In genomic region chr2:38887347-38887746, GRCh38 we compare ENCODE assay signal across 9 cellular contexts. TPM values are rescaled to one million over a fixed set of nuclear protein-coding genes. Genes with fewer than 3 reads are reported as not detected.
"Had no signal": no experiment of that assay in that cellular context is flagged by ENCODE, and none has a peak within 500 bp of the region (broad histone marks: within the 10 kb centered on the region; RNA-seq: fewer than 3 reads in every experiment).

No MANE protein-coding gene starts in this region.

- ATAC-seq: HCT116 had no signal

- H3K36me3 ChIP-seq: HAP-1 had no signal

- H3K9me3 ChIP-seq: HAP-1 had no signal

- H3K4me1 ChIP-seq: HAP-1 had no signal

- DNase-seq: GM23248, GOT3, H7, HFFc6, KG1 had no signal

- H3K9ac ChIP-seq: GM23248 had no signal

- H3K4me3 ChIP-seq: GM23248, HAP-1 had no signal

- H3K27ac ChIP-seq: GM23248 had no signal

- H2AFZ ChIP-seq: GM23248 had no signal

RNA-seq across cellular contexts. Expression of gene ARHGEF33, which starts 2.3 kb away (rescaled TPM):
- total RNA-seq: H4, H7 had no signal
- polyA plus RNA-seq: IgD-negative memory B cell had no signal
